In genomic region chr12:123436017-123436964, GRCh38 we compare ENCODE assay signal across 8 cellular contexts. TPM values are rescaled to one million over a fixed set of nuclear protein-coding genes. Genes with fewer than 3 reads are reported as not detected.
DNase-seq lines count a peak whose midpoint lies in the region; ATAC-seq and TF ChIP-seq lines count a peak whose summit lies in the region.

RILPL2 (minus strand) TSS chr12:123436684; CDS start chr12:123436420, 264 bp downstream.

- no peaks in the 10 kb centered on the region for H3K27me3 ChIP-seq in HL-60 (ENCODE audit: insufficient read depth, poor library complexity, severe bottlenecking)

- H3K4me3 ChIP-seq in HL-60 (replicated peaks; ENCODE audit: insufficient read depth, low read length) (peak within 1 kb of the TSS; percentile 81), fibroblast of pulmonary artery (replicated peaks; ENCODE audit: low read depth, low read length) (peak within 1 kb of the TSS; percentile 91)

- DNase-seq in DMS 273 (lab: John Stamatoyannopoulos, UW; ENCODE audit: unreplicated experiment) (peak; percentile 86), HL-60 (ENCODE audit: low read depth in 1 of 2, low spot score in 1 of 2) (peak; percentile 98 to 99), RPMI8226 (peak; percentile 89), fibroblast of pulmonary artery (ENCODE audit: low read depth) (peak; percentile 88)
- DNase-seq in stimulated activated naive CD4-positive, alpha-beta T cell treated with Interleukin-2 at 50 U/mL for 16 hours (lab: John Stamatoyannopoulos, UW) = peak; percentile 93

- peak within 1 kb of the TSS; percentile 96 for H3K27ac ChIP-seq in HL-60 (replicated peaks)

- peak within 1 kb of the TSS; percentile 98 for H3K4me3 Mint-ChIP-seq in activated T-helper 17 cell treated with anti-CD3 and anti-CD28 coated beads, Interleukin-2, amount 50 U/mL, for 72 hours
- peak within 1 kb of the TSS; percentile 94 to 98 (median 97) for H3K4me3 Mint-ChIP-seq in nephron

- no peaks in the 10 kb centered on the region for H3K9me3 Mint-ChIP-seq in activated T-helper 17 cell treated with anti-CD3 and anti-CD28 coated beads, Interleukin-2, amount 50 U/mL, for 72 hours
- H3K9me3 Mint-ChIP-seq in nephron = no peaks in the 10 kb centered on the region

- ATAC-seq in GM19463 (IDR thresholded peaks at IDR 0.05; ENCODE audit: unreplicated experiment) = peak; percentile 80
- peak; percentile 88 for ATAC-seq in activated T-helper 17 cell treated with anti-CD3 and anti-CD28 coated beads, Interleukin-2, amount 50 U/mL, for 72 hours (replicated peaks)

- H3K36me3 Mint-ChIP-seq in activated T-helper 17 cell treated with anti-CD3 and anti-CD28 coated beads, Interleukin-2, amount 50 U/mL, for 72 hours (ENCODE audit: low read depth) = peaks cover 49% of the 10 kb centered on the region
- peaks cover 1% of the 10 kb centered on the region for H3K36me3 Mint-ChIP-seq in nephron (ENCODE audit: low read depth)

- no peaks in the 10 kb centered on the region for H3K27me3 Mint-ChIP-seq in activated T-helper 17 cell treated with anti-CD3 and anti-CD28 coated beads, Interleukin-2, amount 50 U/mL, for 72 hours
- peaks cover 5% of the 10 kb centered on the region for H3K27me3 Mint-ChIP-seq in nephron (ENCODE audit: low read depth)

- TF ChIP-seq CTCF in HL-60 (IDR thresholded peaks at IDR 0.05; ENCODE audit: insufficient read depth, low read length) (no peak), fibroblast of pulmonary artery (IDR thresholded peaks at IDR 0.05; ENCODE audit: low read length, missing control alignments) (no peak), nephron (IDR thresholded peaks at IDR 0.05; ENCODE audit: unreplicated experiment in 3 of 3) (no peak)

- peaks cover 13% of the 10 kb centered on the region for H3K4me1 Mint-ChIP-seq in activated T-helper 17 cell treated with anti-CD3 and anti-CD28 coated beads, Interleukin-2, amount 50 U/mL, for 72 hours
- peaks cover 4% of the 10 kb centered on the region for H3K4me1 Mint-ChIP-seq in nephron

- H3K27ac Mint-ChIP-seq in activated T-helper 17 cell treated with anti-CD3 and anti-CD28 coated beads, Interleukin-2, amount 50 U/mL, for 72 hours = peak within 1 kb of the TSS; percentile 93
- H3K27ac Mint-ChIP-seq in nephron = peak within 1 kb of the TSS in 2 of 3 experiments; percentile 16 to 28

RNA-seq across cellular contexts. Expression of gene RILPL2, which starts in this region (rescaled TPM):
- total RNA-seq in activated T-helper 17 cell treated with anti-CD3 and anti-CD28 coated beads, Interleukin-2, amount 50 U/mL, for 72 hours = 10 to 100 TPM; 12.3 to 12.6 TPM

Comparison
In these comparisons a context has a peak if more than half of its experiments do, and no peak if none do; other contexts are left out.
1. Peak in every context shown above with its lines: DNase-seq, ATAC-seq, H3K4me3 ChIP-seq and H3K27ac ChIP-seq.